In the genomic region with DNA sequence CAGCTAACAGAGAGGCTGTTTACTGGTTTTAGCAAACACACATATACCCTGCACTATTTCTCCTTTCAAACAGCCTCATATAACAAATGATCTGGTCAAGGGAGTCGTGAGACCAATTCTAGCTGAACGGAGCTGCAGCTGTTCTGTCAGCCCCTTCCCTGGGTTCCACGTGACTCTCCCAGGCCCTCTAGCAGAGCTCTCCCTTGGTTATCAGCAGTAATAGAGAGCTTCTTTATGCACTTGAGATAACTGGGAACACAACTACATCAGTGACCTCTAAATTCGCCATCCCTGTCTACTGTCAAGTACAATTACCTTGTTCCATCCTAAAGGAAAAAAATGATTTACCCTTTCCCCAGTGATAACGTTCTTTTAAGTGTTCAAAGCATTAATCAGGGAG, we compare ENCODE assay signal across 1 cellular context.
TF ChIP-seq lines count a peak whose summit lies in the region.

No MANE protein-coding gene starts in this region.

TF ChIP-seq in HEK293T, 16 proteins besides CTCF, POLR2A, EP300 and RAD21 (continued from another document):
- TF ChIP-seq, protein P1, sequence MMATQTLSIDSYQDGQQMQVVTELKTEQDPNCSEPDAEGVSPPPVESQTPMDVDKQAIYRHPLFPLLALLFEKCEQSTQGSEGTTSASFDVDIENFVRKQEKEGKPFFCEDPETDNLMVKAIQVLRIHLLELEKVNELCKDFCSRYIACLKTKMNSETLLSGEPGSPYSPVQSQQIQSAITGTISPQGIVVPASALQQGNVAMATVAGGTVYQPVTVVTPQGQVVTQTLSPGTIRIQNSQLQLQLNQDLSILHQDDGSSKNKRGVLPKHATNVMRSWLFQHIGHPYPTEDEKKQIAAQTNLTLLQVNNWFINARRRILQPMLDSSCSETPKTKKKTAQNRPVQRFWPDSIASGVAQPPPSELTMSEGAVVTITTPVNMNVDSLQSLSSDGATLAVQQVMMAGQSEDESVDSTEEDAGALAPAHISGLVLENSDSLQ (IDR thresholded peaks at IDR 0.05), result no peak
